In the genomic region with DNA sequence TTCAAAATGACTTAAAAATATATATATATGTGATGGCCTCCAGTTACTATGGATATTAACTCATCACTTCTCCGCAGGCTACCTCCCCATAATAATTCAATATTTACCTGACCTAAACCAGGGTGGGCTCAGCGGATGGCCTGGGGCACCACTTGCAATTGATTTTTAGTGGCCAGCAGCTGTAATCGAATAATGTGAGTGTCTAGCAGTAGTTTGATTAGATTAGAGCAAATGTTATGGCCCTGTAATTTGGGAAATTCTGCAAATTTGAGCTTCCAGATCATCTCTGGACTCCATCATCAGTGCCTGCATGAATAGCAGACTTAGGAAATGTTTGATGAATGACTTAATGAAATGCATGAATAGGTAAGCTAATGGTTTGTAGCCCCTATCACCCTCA, we compare ENCODE assay signal across 20 cellular contexts. TPM values are rescaled to one million over a fixed set of nuclear protein-coding genes. Genes with fewer than 3 reads are reported as not detected.
A peak's percentile ranks its signal among the peaks of the same experiment; 100 is the strongest.
DNase-seq lines count a peak whose midpoint lies in the region; ATAC-seq and TF ChIP-seq lines count a peak whose summit lies in the region.
"Had no signal": no experiment of that assay in that cellular context is flagged by ENCODE, and none has a peak within 500 bp of the region (broad histone marks: within the 10 kb centered on the region; RNA-seq: fewer than 3 reads in every experiment).

No MANE protein-coding gene starts in this region.

- no peak for TF ChIP-seq POLR2A in vagina (IDR thresholded peaks at IDR 0.05)

- intact Hi-C loops in vagina (cut with DNase I): no loop called here

- DNase-seq in SK-N-DZ (ENCODE audit: low spot score): peak; percentile 90
- peak; percentile 31 for DNase-seq in left kidney (ENCODE audit: low read depth, low spot score)
- DNase-seq in vagina (ENCODE audit: extremely low spot score in 2 of 2): no peak
- no peak for DNase-seq in brain microvascular endothelial cell
- no peak for DNase-seq in GM03348 (ENCODE audit: low spot score)
- DNase-seq: 8988T; ACHN; Caco-2; Calu3; CD4-positive, alpha-beta T cell; CD8-positive, alpha-beta T cell; DMS79 treated with DMSO at 0.1 percent for 48 hours; GF-D8 had no signal

- H3K27me3 ChIP-seq in vagina (no peaks in the 10 kb centered on the region), brain microvascular endothelial cell (replicated peaks) (no peaks in the 10 kb centered on the region)
- H3K27me3 ChIP-seq: BLaER1 treated with 17β-estradiol and CSF1 and Interleukin-3, amounts not matched to agents 10 nM and 100 nM had no signal

- H3K4me1 ChIP-seq in vagina: no peaks in the 10 kb centered on the region
- H3K4me1 ChIP-seq: Caco-2 had no signal

- in situ Hi-C loops in brain microvascular endothelial cell (cut with HindIII; ENCODE audit: low pct_ligation_motif_present, low sequenced_read_pairs): no loop called here

- no peaks in the 10 kb centered on the region for H3K36me3 ChIP-seq in vagina
- H3K36me3 ChIP-seq in brain microvascular endothelial cell (replicated peaks): no peaks in the 10 kb centered on the region
- H3K36me3 ChIP-seq: BLaER1 treated with 17β-estradiol and CSF1 and Interleukin-3, amounts not matched to agents 10 nM and 100 nM had no signal

- ATAC-seq in SK-N-SH treated with all-trans-retinoic acid at 6 μM for 48 hours: no peak
- ATAC-seq: CD8-positive, alpha-beta T cell; GM12878 had no signal

- TF ChIP-seq CTCF in vagina (IDR thresholded peaks at IDR 0.05) (no peak), brain microvascular endothelial cell (IDR thresholded peaks at IDR 0.05; ENCODE audit: low read depth, low read length, missing control alignments) (no peak)

- H3K27ac ChIP-seq in vagina (no peak overlapping the region), brain microvascular endothelial cell (no peak overlapping the region)
- H3K27ac ChIP-seq: BLaER1 treated with 17β-estradiol and CSF1 and Interleukin-3, amounts not matched to agents 10 nM and 100 nM; C4-2B had no signal

- H3K4me3 ChIP-seq in vagina: no peak overlapping the region
- H3K4me3 ChIP-seq in brain microvascular endothelial cell (ENCODE audit: low read depth, low read length): no peak overlapping the region
- H3K4me3 ChIP-seq: BLaER1 treated with 17β-estradiol and CSF1 and Interleukin-3, amounts not matched to agents 10 nM and 100 nM; GM12878 had no signal

- H3K9me3 ChIP-seq in vagina: no peaks in the 10 kb centered on the region
- H3K9me3 ChIP-seq: BLaER1 treated with 17β-estradiol and CSF1 and Interleukin-3, amounts not matched to agents 10 nM and 100 nM; Caco-2 had no signal

TF ChIP-seq in SK-N-SH treated with all-trans-retinoic acid at 6 μM for 48 hours, 23 proteins besides CTCF, POLR2A, EP300 and RAD21:
- TF ChIP-seq PPARA (CRISPR knock-in tag; IDR thresholded peaks at IDR 0.05; ENCODE audit: borderline replicate concordance) (no peak), ZNF8 (CRISPR knock-in tag; IDR thresholded peaks at IDR 0.05) (0 out of 2 replicates have a peak, but pooled peaks have one; percentile 10), GLIS3 (CRISPR knock-in tag; IDR thresholded peaks at IDR 0.05) (no peak), ZNF70 (CRISPR knock-in tag; IDR thresholded peaks at IDR 0.05) (no peak), BACH2 (CRISPR knock-in tag; IDR thresholded peaks at IDR 0.05; ENCODE audit: borderline replicate concordance) (no peak), TCF4 (CRISPR knock-in tag; IDR thresholded peaks at IDR 0.05; ENCODE audit: borderline replicate concordance) (peak; percentile 93), ARNTL (CRISPR knock-in tag; IDR thresholded peaks at IDR 0.05; ENCODE audit: borderline replicate concordance, low read depth) (no peak)
- TF ChIP-seq, protein P1, sequence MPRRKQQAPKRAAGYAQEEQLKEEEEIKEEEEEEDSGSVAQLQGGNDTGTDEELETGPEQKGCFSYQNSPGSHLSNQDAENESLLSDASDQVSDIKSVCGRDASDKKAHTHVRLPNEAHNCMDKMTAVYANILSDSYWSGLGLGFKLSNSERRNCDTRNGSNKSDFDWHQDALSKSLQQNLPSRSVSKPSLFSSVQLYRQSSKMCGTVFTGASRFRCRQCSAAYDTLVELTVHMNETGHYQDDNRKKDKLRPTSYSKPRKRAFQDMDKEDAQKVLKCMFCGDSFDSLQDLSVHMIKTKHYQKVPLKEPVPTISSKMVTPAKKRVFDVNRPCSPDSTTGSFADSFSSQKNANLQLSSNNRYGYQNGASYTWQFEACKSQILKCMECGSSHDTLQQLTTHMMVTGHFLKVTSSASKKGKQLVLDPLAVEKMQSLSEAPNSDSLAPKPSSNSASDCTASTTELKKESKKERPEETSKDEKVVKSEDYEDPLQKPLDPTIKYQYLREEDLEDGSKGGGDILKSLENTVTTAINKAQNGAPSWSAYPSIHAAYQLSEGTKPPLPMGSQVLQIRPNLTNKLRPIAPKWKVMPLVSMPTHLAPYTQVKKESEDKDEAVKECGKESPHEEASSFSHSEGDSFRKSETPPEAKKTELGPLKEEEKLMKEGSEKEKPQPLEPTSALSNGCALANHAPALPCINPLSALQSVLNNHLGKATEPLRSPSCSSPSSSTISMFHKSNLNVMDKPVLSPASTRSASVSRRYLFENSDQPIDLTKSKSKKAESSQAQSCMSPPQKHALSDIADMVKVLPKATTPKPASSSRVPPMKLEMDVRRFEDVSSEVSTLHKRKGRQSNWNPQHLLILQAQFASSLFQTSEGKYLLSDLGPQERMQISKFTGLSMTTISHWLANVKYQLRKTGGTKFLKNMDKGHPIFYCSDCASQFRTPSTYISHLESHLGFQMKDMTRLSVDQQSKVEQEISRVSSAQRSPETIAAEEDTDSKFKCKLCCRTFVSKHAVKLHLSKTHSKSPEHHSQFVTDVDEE (CRISPR knock-in tag; IDR thresholded peaks at IDR 0.05): 0 out of 2 replicates have a peak, but pooled peaks have one; percentile 23
- TF ChIP-seq, protein P2, sequence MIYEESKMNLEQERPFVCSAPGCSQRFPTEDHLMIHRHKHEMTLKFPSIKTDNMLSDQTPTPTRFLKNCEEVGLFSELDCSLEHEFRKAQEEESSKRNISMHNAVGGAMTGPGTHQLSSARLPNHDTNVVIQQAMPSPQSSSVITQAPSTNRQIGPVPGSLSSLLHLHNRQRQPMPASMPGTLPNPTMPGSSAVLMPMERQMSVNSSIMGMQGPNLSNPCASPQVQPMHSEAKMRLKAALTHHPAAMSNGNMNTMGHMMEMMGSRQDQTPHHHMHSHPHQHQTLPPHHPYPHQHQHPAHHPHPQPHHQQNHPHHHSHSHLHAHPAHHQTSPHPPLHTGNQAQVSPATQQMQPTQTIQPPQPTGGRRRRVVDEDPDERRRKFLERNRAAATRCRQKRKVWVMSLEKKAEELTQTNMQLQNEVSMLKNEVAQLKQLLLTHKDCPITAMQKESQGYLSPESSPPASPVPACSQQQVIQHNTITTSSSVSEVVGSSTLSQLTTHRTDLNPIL (CRISPR knock-in tag; IDR thresholded peaks at IDR 0.05; ENCODE audit: low read depth): no peak
- TF ChIP-seq, protein P3, sequence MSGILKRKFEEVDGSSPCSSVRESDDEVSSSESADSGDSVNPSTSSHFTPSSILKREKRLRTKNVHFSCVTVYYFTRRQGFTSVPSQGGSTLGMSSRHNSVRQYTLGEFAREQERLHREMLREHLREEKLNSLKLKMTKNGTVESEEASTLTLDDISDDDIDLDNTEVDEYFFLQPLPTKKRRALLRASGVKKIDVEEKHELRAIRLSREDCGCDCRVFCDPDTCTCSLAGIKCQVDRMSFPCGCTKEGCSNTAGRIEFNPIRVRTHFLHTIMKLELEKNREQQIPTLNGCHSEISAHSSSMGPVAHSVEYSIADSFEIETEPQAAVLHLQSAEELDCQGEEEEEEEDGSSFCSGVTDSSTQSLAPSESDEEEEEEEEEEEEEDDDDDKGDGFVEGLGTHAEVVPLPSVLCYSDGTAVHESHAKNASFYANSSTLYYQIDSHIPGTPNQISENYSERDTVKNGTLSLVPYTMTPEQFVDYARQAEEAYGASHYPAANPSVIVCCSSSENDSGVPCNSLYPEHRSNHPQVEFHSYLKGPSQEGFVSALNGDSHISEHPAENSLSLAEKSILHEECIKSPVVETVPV (CRISPR knock-in tag; IDR thresholded peaks at IDR 0.05): peak; percentile 45; the same call in 1 of the 2 replicates

RNA-seq across cellular contexts. Expression of a gene that starts 14.7 kb away (rescaled TPM):
- 2.4 and 3.7 TPM in 2 replicates for polyA plus RNA-seq in SK-N-DZ (2014; cell fraction: cytosol; rRNA removed)
- 1.8 and 2.8 TPM in 2 replicates for polyA plus RNA-seq in SK-N-DZ (2014; cell fraction: nucleus; rRNA removed)
- total RNA-seq in vagina: 26.3 TPM
- total RNA-seq: A673 had no signal

RNA-seq across cellular contexts. Expression of a gene that starts 44.0 kb away (rescaled TPM):
- not detected in 2 replicates for polyA plus RNA-seq in SK-N-DZ (2014; cell fraction: cytosol; rRNA removed)
- polyA plus RNA-seq in SK-N-DZ (2014; cell fraction: nucleus; rRNA removed): not detected in 2 replicates
- not detected for total RNA-seq in vagina
- total RNA-seq: A673; Caco-2; CD4-positive, alpha-beta T cell; CD8-positive, alpha-beta T cell; GM12878 had no signal
- polyA plus RNA-seq: AG04450, BJ, GM12878 had no signal

Comparison
In these comparisons a context has a peak if more than half of its experiments do, and no peak if none do; other contexts are left out.
1. DNase-seq: peak in SK-N-DZ (single experiment) and left kidney (single experiment); none in vagina (0 of 2), brain microvascular endothelial cell (single experiment) and GM03348 (single experiment).